ENCODE assay signal across 20 cellular contexts in genomic region chr16:55009581-55009980, GRCh38.
A peak's percentile ranks its signal among the peaks of the same experiment; 100 is the strongest.
DNase-seq lines count a peak whose midpoint lies in the region; ATAC-seq and TF ChIP-seq lines count a peak whose summit lies in the region.
"Had no signal": no experiment of that assay in that cellular context is flagged by ENCODE, and none has a peak within 500 bp of the region (broad histone marks: within the 10 kb centered on the region; RNA-seq: fewer than 3 reads in every experiment).

No MANE protein-coding gene starts in this region.

- peak overlapping the region; percentile 14 for H2AFZ ChIP-seq in IMR-90 (replicated peaks; ENCODE audit: low read length, poor library complexity)

- no peak overlapping the region for H3K4me2 ChIP-seq in IMR-90 (ENCODE audit: low read depth, low read length)
- H3K4me2 ChIP-seq: A549 had no signal

- H3K27me3 Mint-ChIP-seq in stimulated activated memory B cell treated with anti-CD40 and anti-IgM and Interleukin-4, amounts not matched to agents 10 μg/mL and 1 μg/mL and 100 μg/mL, for 72 hours = no peaks in the 10 kb centered on the region
- no peaks in the 10 kb centered on the region for H3K27me3 Mint-ChIP-seq in activated T-helper 2 cell treated with anti-CD3 and anti-CD28 coated beads, Interferon-gamma antibody, Interleukin-2, Interleukin-4, amounts not matched to agents 10 μg/mL and 5 μg/mL and 100 μg/mL, durations not matched to agents 14 hours and 24 hours and 36 hours (ENCODE audit: low read depth)

- no peak overlapping the region for H4K91ac ChIP-seq in IMR-90 (ENCODE audit: insufficient read depth, low read depth, low read length)

- ATAC-seq in IMR-90 (ENCODE audit: low read depth) = no peak
- ATAC-seq in stimulated activated memory B cell treated with anti-CD40 and anti-IgM and Interleukin-4, amounts not matched to agents 10 μg/mL and 1 μg/mL and 100 μg/mL, for 72 hours = peak; percentile 39
- ATAC-seq: A549; CD8-positive, alpha-beta T cell had no signal

- no peak overlapping the region for H3K56ac ChIP-seq in IMR-90 (ENCODE audit: extremely low read depth, insufficient read depth, low read length)

- no peak overlapping the region for H2BK5ac ChIP-seq in IMR-90 (ENCODE audit: low read depth, low read length, poor library complexity, severe bottlenecking)

- no peaks in the 10 kb centered on the region for H3K36me3 Mint-ChIP-seq in stimulated activated memory B cell treated with anti-CD40 and anti-IgM and Interleukin-4, amounts not matched to agents 10 μg/mL and 1 μg/mL and 100 μg/mL, for 72 hours
- H3K36me3 Mint-ChIP-seq in activated T-helper 2 cell treated with anti-CD3 and anti-CD28 coated beads, Interferon-gamma antibody, Interleukin-2, Interleukin-4, amounts not matched to agents 10 μg/mL and 5 μg/mL and 100 μg/mL, durations not matched to agents 14 hours and 24 hours and 36 hours (ENCODE audit: low read depth) = no peaks in the 10 kb centered on the region
- H3K36me3 Mint-ChIP-seq: CD8-positive, alpha-beta T cell had no signal

- H2BK20ac ChIP-seq in IMR-90 (ENCODE audit: low read depth, low read length) = no peak overlapping the region

- CTCF ChIA-PET in IMR-90 (lab: Yijun Ruan, JAX) = no interaction called here

- H3K23ac ChIP-seq in IMR-90 (ENCODE audit: low read depth, low read length) = no peak overlapping the region

- no peak overlapping the region for H3K18ac ChIP-seq in IMR-90 (ENCODE audit: low read depth, low read length)

- no peaks in the 10 kb centered on the region for H3K79me1 ChIP-seq in IMR-90 (ENCODE audit: low read depth in 1 of 2, low read length in 2 of 2)

- no peak overlapping the region for H3K14ac ChIP-seq in IMR-90 (replicated peaks; ENCODE audit: low read depth, low read length)

- no peak overlapping the region for H2AK9ac ChIP-seq in IMR-90 (replicated peaks; ENCODE audit: low read depth, low read length, poor library complexity)

- TF ChIP-seq CTCF in IMR-90 (conservative IDR thresholded peaks at IDR 0.05; ENCODE audit: low read depth, low read length) (no peak), coronary artery (IDR thresholded peaks at IDR 0.05) (no peak), esophagus muscularis mucosa (IDR thresholded peaks at IDR 0.05) (no peak)

- no peaks in the 10 kb centered on the region; the same call in 1 of the 2 replicates for H3K9me3 ChIP-seq in IMR-90 (ENCODE audit: control insufficient read depth, insufficient read depth, low read length)
- no peaks in the 10 kb centered on the region for H3K9me3 ChIP-seq in esophagus muscularis mucosa
- H3K9me3 ChIP-seq: A549; BLaER1 treated with 17β-estradiol and CSF1 and Interleukin-3, amounts not matched to agents 10 nM and 100 nM; Caco-2 had no signal

- no peaks in the 10 kb centered on the region for H3K9me1 ChIP-seq in IMR-90 (ENCODE audit: insufficient read depth, low read length)

- no peaks in the 10 kb centered on the region for H3K9me3 Mint-ChIP-seq in stimulated activated memory B cell treated with anti-CD40 and anti-IgM and Interleukin-4, amounts not matched to agents 10 μg/mL and 1 μg/mL and 100 μg/mL, for 72 hours
- H3K9me3 Mint-ChIP-seq in activated T-helper 2 cell treated with anti-CD3 and anti-CD28 coated beads, Interferon-gamma antibody, Interleukin-2, Interleukin-4, amounts not matched to agents 10 μg/mL and 5 μg/mL and 100 μg/mL, durations not matched to agents 14 hours and 24 hours and 36 hours = no peaks in the 10 kb centered on the region
- H3K9me3 Mint-ChIP-seq: CD4-positive, alpha-beta T cell; CD8-positive, alpha-beta T cell had no signal

- H3K4ac ChIP-seq in IMR-90 (ENCODE audit: low read depth, low read length) = no peak overlapping the region

- no peak overlapping the region for H3K4me3 Mint-ChIP-seq in stimulated activated memory B cell treated with anti-CD40 and anti-IgM and Interleukin-4, amounts not matched to agents 10 μg/mL and 1 μg/mL and 100 μg/mL, for 72 hours
- H3K4me3 Mint-ChIP-seq in activated T-helper 2 cell treated with anti-CD3 and anti-CD28 coated beads, Interferon-gamma antibody, Interleukin-2, Interleukin-4, amounts not matched to agents 10 μg/mL and 5 μg/mL and 100 μg/mL, durations not matched to agents 14 hours and 24 hours and 36 hours (ENCODE audit: low read depth) = no peak overlapping the region
- H3K4me3 Mint-ChIP-seq: B cell; CD4-positive, alpha-beta T cell; CD8-positive, alpha-beta T cell had no signal

- H3K36me3 ChIP-seq in IMR-90 (ENCODE audit: control insufficient read depth, insufficient read depth, low read length) = no peaks in the 10 kb centered on the region
- no peaks in the 10 kb centered on the region for H3K36me3 ChIP-seq in esophagus muscularis mucosa
- H3K36me3 ChIP-seq: BLaER1 treated with 17β-estradiol and CSF1 and Interleukin-3, amounts not matched to agents 10 nM and 100 nM had no signal

- H3K9ac ChIP-seq in IMR-90 (ENCODE audit: low read depth, low read length) = no peak overlapping the region
- H3K9ac ChIP-seq: BLaER1 treated with 17β-estradiol and CSF1 and Interleukin-3, amounts not matched to agents 10 nM and 100 nM had no signal

- H4K8ac ChIP-seq in IMR-90 (ENCODE audit: low read depth in 2 of 2, low read length in 2 of 2) = no peak overlapping the region

- H2AK5ac ChIP-seq in IMR-90 (ENCODE audit: low read depth, low read length) = no peak overlapping the region

- dilution Hi-C loops in IMR-90 (cut with HindIII; ENCODE audit: low sequenced_read_pairs, unreplicated experiment) = no loop called here

- TF ChIP-seq EP300 in esophagus muscularis mucosa (IDR thresholded peaks at IDR 0.05) = no peak

- H3K27ac ChIP-seq in IMR-90 (ENCODE audit: insufficient read depth, low read length) (no peak overlapping the region), coronary artery (no peak overlapping the region), esophagus muscularis mucosa (replicated peaks in 1 of 4) (no peak overlapping the region)
- H3K27ac ChIP-seq: 22Rv1; A549; BLaER1 treated with 17β-estradiol and CSF1 and Interleukin-3, amounts not matched to agents 10 nM and 100 nM; C4-2B had no signal

- intact Hi-C loops in IMR-90 (cut with micrococcal nuclease) = no loop called here
- intact Hi-C loops in posterior vena cava (cut with DNase I) = no loop called here
- intact Hi-C loops in activated T-helper 2 cell treated with anti-CD3 and anti-CD28 coated beads, Interferon-gamma antibody, Interleukin-2, Interleukin-4, amounts not matched to agents 10 μg/mL and 5 μg/mL and 100 μg/mL, durations not matched to agents 14 hours and 24 hours and 36 hours (cut with micrococcal nuclease) = no loop called here
- intact Hi-C loops in esophagus muscularis mucosa (cut with DNase I) = no loop called here

- POLR2A ChIA-PET in IMR-90 (lab: Charles Lee; ENCODE audit: unreplicated experiment) = interaction anchor here (0.6 kb wide), 1 partner anchor 74 kb away, joined by 3 read pairs; no protein-coding TSS in a partner anchor

- in situ Hi-C loops in IMR-90 (cut with MboI; ENCODE audit: low sequenced_read_pairs) = no loop called here

- DNase-seq in IMR-90 (no peak), coronary artery (ENCODE audit: low spot score) (peak; percentile 40), posterior vena cava (ENCODE audit: low spot score) (peak; percentile 67), T-helper 9 cell (no peak), esophagus muscularis mucosa (ENCODE audit: extremely low spot score) (no peak)
- DNase-seq in activated CD4-positive, alpha-beta T cell treated with anti-CD3 and anti-CD28 coated beads, Interleukin-2, amount 50 U/mL, for 48 hours = no peak
- DNase-seq in activated T-helper 2 cell treated with anti-CD3 and anti-CD28 coated beads, Interferon-gamma antibody, Interleukin-2, Interleukin-4, amounts not matched to agents 10 μg/mL and 5 μg/mL and 100 μg/mL, durations not matched to agents 14 hours and 24 hours and 36 hours (ENCODE audit: low spot score) = no peak
- DNase-seq: AML-193; Caco-2; Calu3; CD4-positive, alpha-beta T cell; CD8-positive, alpha-beta T cell; DMS79 treated with DMSO at 0.1 percent for 48 hours; GF-D8 had no signal

- H4K5ac ChIP-seq in IMR-90 (ENCODE audit: low read depth, low read length) = no peak overlapping the region

- no peak for TF ChIP-seq RAD21 in IMR-90 (IDR thresholded peaks at IDR 0.05; ENCODE audit: low read length)

- H4K20me1 ChIP-seq in IMR-90 (ENCODE audit: insufficient read depth, low read length) = no peaks in the 10 kb centered on the region
- H4K20me1 ChIP-seq: BLaER1 treated with 17β-estradiol and CSF1 and Interleukin-3, amounts not matched to agents 10 nM and 100 nM had no signal

- H3K4me1 ChIP-seq in IMR-90 (ENCODE audit: control insufficient read depth, insufficient read depth, low read length) (no peaks in the 10 kb centered on the region), esophagus muscularis mucosa (no peaks in the 10 kb centered on the region)
- H3K4me1 ChIP-seq: A549, Caco-2 had no signal

- no TSS peak for BruUV-seq in IMR-90 (replicated peaks; lab: Mats Ljungman, UMichigan)

- H3K27me3 ChIP-seq in IMR-90 (ENCODE audit: control insufficient read depth, insufficient read depth, low read length) (no peaks in the 10 kb centered on the region), esophagus muscularis mucosa (no peaks in the 10 kb centered on the region)
- H3K27me3 ChIP-seq: BLaER1 treated with 17β-estradiol and CSF1 and Interleukin-3, amounts not matched to agents 10 nM and 100 nM had no signal

- 52% methylated on average over 6 of the region's 10 CpGs; no CpG with 5 or more reads in 1 of the 2 experiments for WGBS in IMR-90 (ENCODE audit: extremely low coverage in 2 of 2, insufficient read length in 1 of 2), 2 experiments
- WGBS in esophagus muscularis mucosa = 92% methylated on average over 4 of the region's 10 CpGs

- no peak overlapping the region for H2BK15ac ChIP-seq in IMR-90 (ENCODE audit: low read depth, low read length)

- H3K4me3 ChIP-seq in IMR-90 (ENCODE audit: insufficient read depth, low read depth, low read length) (no peak overlapping the region), coronary artery (no peak overlapping the region), esophagus muscularis mucosa (no peak overlapping the region)
- H3K4me3 ChIP-seq: A549; BLaER1 treated with 17β-estradiol and CSF1 and Interleukin-3, amounts not matched to agents 10 nM and 100 nM had no signal

- H3K27ac Mint-ChIP-seq in stimulated activated memory B cell treated with anti-CD40 and anti-IgM and Interleukin-4, amounts not matched to agents 10 μg/mL and 1 μg/mL and 100 μg/mL, for 72 hours = no peak overlapping the region
- no peak overlapping the region for H3K27ac Mint-ChIP-seq in activated T-helper 2 cell treated with anti-CD3 and anti-CD28 coated beads, Interferon-gamma antibody, Interleukin-2, Interleukin-4, amounts not matched to agents 10 μg/mL and 5 μg/mL and 100 μg/mL, durations not matched to agents 14 hours and 24 hours and 36 hours
- H3K27ac Mint-ChIP-seq: B cell; CD4-positive, alpha-beta T cell; CD8-positive, alpha-beta T cell had no signal

- no peaks in the 10 kb centered on the region for H3K4me1 Mint-ChIP-seq in stimulated activated memory B cell treated with anti-CD40 and anti-IgM and Interleukin-4, amounts not matched to agents 10 μg/mL and 1 μg/mL and 100 μg/mL, for 72 hours
- H3K4me1 Mint-ChIP-seq in activated T-helper 2 cell treated with anti-CD3 and anti-CD28 coated beads, Interferon-gamma antibody, Interleukin-2, Interleukin-4, amounts not matched to agents 10 μg/mL and 5 μg/mL and 100 μg/mL, durations not matched to agents 14 hours and 24 hours and 36 hours (ENCODE audit: low read depth) = no peaks in the 10 kb centered on the region
- H3K4me1 Mint-ChIP-seq: B cell had no signal

- H2BK120ac ChIP-seq in IMR-90 (ENCODE audit: low read depth, low read length) = no peak overlapping the region

- TF ChIP-seq POLR2A in IMR-90 (IDR thresholded peaks at IDR 0.05; ENCODE audit: low read depth, low read length) (no peak), esophagus muscularis mucosa (IDR thresholded peaks at IDR 0.05; ENCODE audit: low read depth) (no peak)

Comparison
In these comparisons a context has a peak if more than half of its experiments do, and no peak if none do; other contexts are left out.
1. DNase-seq: peak in coronary artery (single experiment) and posterior vena cava (single experiment); none in IMR-90 (single experiment), activated CD4-positive, alpha-beta T cell treated with anti-CD3 and anti-CD28 coated beads, Interleukin-2, amount 50 U/mL, for 48 hours (0 of 2), T-helper 9 cell (single experiment), activated T-helper 2 cell treated with anti-CD3 and anti-CD28 coated beads, Interferon-gamma antibody, Interleukin-2, Interleukin-4, amounts not matched to agents 10 μg/mL and 5 μg/mL and 100 μg/mL, durations not matched to agents 14 hours and 24 hours and 36 hours (single experiment) and esophagus muscularis mucosa (single experiment).